17 cellular contexts compared by ENCODE assay signal in the genomic region with DNA sequence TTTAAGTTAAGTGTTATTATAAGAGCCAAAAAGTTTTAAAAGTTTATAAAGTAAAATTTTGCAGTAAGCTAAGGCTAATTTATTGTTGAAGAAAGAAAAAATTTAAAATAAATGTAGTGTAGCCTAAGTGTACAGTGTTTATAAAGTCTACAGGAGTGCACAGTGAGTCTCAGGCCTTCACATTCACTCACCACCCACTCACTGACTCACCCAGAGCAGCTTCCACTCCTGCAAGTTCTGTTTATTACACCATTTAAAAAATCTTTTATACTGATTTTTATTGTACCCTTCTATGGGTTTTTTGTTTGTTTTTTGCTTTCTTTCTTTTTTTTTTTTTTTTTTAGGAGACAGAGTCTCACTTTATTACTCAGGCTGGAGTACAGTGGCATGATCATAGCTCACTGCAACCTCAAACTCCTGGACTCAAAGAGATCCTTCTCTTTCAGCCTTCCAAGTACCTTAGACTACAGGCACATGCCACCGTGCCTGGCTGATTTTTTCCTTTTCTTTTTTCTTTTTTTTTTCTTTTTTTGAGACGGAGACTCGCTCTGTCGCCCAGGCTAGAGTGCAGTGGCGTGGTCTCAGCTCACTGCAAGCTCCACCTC. TPM values are rescaled to one million over a fixed set of nuclear protein-coding genes. Genes with fewer than 3 reads are reported as not detected.
DNase-seq lines count a peak whose midpoint lies in the region; ATAC-seq, FAIRE-seq and TF ChIP-seq lines count a peak whose summit lies in the region.
"Had no signal": no experiment of that assay in that cellular context is flagged by ENCODE, and none has a peak within 500 bp of the region (broad histone marks: within the 10 kb centered on the region; RNA-seq: fewer than 3 reads in every experiment).

No MANE protein-coding gene starts in this region.

- ATAC-seq in K562 = no peak
- no peak for ATAC-seq in HG03565 (IDR thresholded peaks at IDR 0.05; ENCODE audit: unreplicated experiment)
- ATAC-seq: heart left ventricle, T-cell had no signal

- H3K9me1 ChIP-seq in K562 (ENCODE audit: control insufficient read depth, insufficient read depth, low read length) = no peaks in the 10 kb centered on the region

- DNase-seq in AG09319 (ENCODE audit: extremely low read depth, low read depth) = peak; percentile 4
- peak; percentile 6 for DNase-seq in GM04503 (ENCODE audit: low read depth)
- DNase-seq in K562 (ENCODE audit: extremely low read depth in 1 of 4, low spot score in 3 of 4) = no peak
- peak; percentile 9 for DNase-seq in kidney epithelial cell (ENCODE audit: low read depth)
- no peak for DNase-seq in NAMALWA (ENCODE audit: low spot score)
- no peak for DNase-seq in islet precursor cell
- no peak for DNase-seq in NCI-H345 (lab: John Stamatoyannopoulos, UW)
- DNase-seq: activated CD4-positive, CD25-positive, alpha-beta regulatory T cell; anterior cingulate cortex; heart left ventricle; NCI-H1105 treated with DMSO at 0.1 percent for 48 hours; NCI-H526 treated with DMSO at 0.1 percent for 48 hours; Peyer's patch; stimulated activated CD4-positive, alpha-beta T cell treated with anti-CD3 and anti-CD28 coated beads, Interleukin-4, amount 100 ng/mL, for 1 hour; T-cell; upper lobe of left lung had no signal

- intact Hi-C loops in K562 (cut with micrococcal nuclease) = no loop called here

- no peaks in the 10 kb centered on the region for H3K9me3 ChIP-seq in K562 (replicated peaks; ENCODE audit: control insufficient read depth, insufficient read depth, low read depth, low read length)
- H3K9me3 ChIP-seq: heart left ventricle, Peyer's patch, upper lobe of left lung had no signal

- no peak for TF ChIP-seq RAD21 in K562 (CRISPR knock-in tag; conservative IDR thresholded peaks at IDR 0.05 in 1 of 2, IDR thresholded peaks at IDR 0.05 in 1 of 2)

- TF ChIP-seq EP300 in K562 (IDR thresholded peaks at IDR 0.05; ENCODE audit: low read length) = no peak

- WGBS in K562 (ENCODE audit: insufficient coverage, low coverage, missing lambda C conversion rate) = 80% methylated on average over 2 of the region's 5 CpGs

- H3K27me3 ChIP-seq in K562 (ENCODE audit: control insufficient read depth in 2 of 2, insufficient read depth in 2 of 2, low read length in 2 of 2) (no peaks in the 10 kb centered on the region), kidney epithelial cell (ENCODE audit: control insufficient read depth, insufficient read depth, low read length) (no peaks in the 10 kb centered on the region)
- H3K27me3 ChIP-seq: heart left ventricle, Peyer's patch, upper lobe of left lung had no signal

- in situ Hi-C loops in K562 (cut with MboI) = no loop called here

- no peaks in the 10 kb centered on the region for H4K20me1 ChIP-seq in K562 (replicated peaks; ENCODE audit: control insufficient read depth, insufficient read depth, low read length)

- BruUV-seq in K562 (replicated peaks; lab: Mats Ljungman, UMichigan) = no TSS peak

- H3K4me1 ChIP-seq in K562 (replicated peaks in 1 of 2; ENCODE audit: control insufficient read depth in 2 of 2, insufficient read depth in 2 of 2, low read length in 2 of 2) = peaks cover 0 to 8% of the 10 kb centered on the region in 2 experiments; a peak in 3 of 5 replicates
- H3K4me1 ChIP-seq: Peyer's patch, upper lobe of left lung had no signal

- H3K27ac ChIP-seq in K562 (ENCODE audit: extremely low read depth, low read depth, low read length) = no peak overlapping the region
- H3K27ac ChIP-seq: heart left ventricle, Peyer's patch, upper lobe of left lung had no signal

- H3K9ac ChIP-seq in K562 (ENCODE audit: insufficient read depth in 1 of 2, low read depth in 2 of 2, low read length in 2 of 2) = no peak overlapping the region

- no peak overlapping the region for H2AFZ ChIP-seq in K562 (ENCODE audit: low read depth, low read length)

- no peak overlapping the region for H3K4me2 ChIP-seq in K562 (ENCODE audit: insufficient read depth, low read length)

- no peaks in the 10 kb centered on the region for H3K79me2 ChIP-seq in K562 (ENCODE audit: control insufficient read depth, insufficient read depth, low read length)

- TF ChIP-seq CTCF in AG09319 (IDR thresholded peaks at IDR 0.05; ENCODE audit: low read depth, low read length) = no peak
- no peak for TF ChIP-seq CTCF in K562 (IDR thresholded peaks at IDR 0.05 in 2 of 3, conservative IDR thresholded peaks at IDR 0.05 in 1 of 3; ENCODE audit: insufficient read depth in 2 of 3, low read depth in 1 of 3, low read length in 3 of 3)
- no peak for TF ChIP-seq CTCF in kidney epithelial cell (IDR thresholded peaks at IDR 0.05; ENCODE audit: insufficient read depth, low read length, poor library complexity, severe bottlenecking)

- H3K4me3 ChIP-seq in K562 = no peak overlapping the region
- no peak overlapping the region for H3K4me3 ChIP-seq in kidney epithelial cell (ENCODE audit: low read depth, low read length)
- H3K4me3 ChIP-seq: heart left ventricle, Peyer's patch, upper lobe of left lung had no signal

- CTCF ChIA-PET in K562 (lab: Yijun Ruan, JAX; ENCODE audit: low intra/inter-chr PET ratio) = no interaction called here

- no peak for FAIRE-seq in K562 (lab: Jason Lieb, UNC)

- no peak for TF ChIP-seq POLR2A in K562 (conservative IDR thresholded peaks at IDR 0.05)

- no peaks in the 10 kb centered on the region for H3K36me3 ChIP-seq in K562 (ENCODE audit: control insufficient read depth, insufficient read depth, low read length)
- no peaks in the 10 kb centered on the region for H3K36me3 ChIP-seq in kidney epithelial cell (ENCODE audit: control insufficient read depth, insufficient read depth, low read length)
- H3K36me3 ChIP-seq: heart left ventricle, Peyer's patch, upper lobe of left lung had no signal

- POLR2A ChIA-PET in K562 (lab: Yijun Ruan, JAX) = no interaction called here

TF ChIP-seq in K562, 482 proteins besides CTCF, POLR2A, EP300 and RAD21 (continues in another document):
- TF ChIP-seq ZNF551 (CRISPR knock-in tag; IDR thresholded peaks at IDR 0.05) (no peak), RNF2 (IDR thresholded peaks at IDR 0.05) (no peak)

RNA-seq across cellular contexts. Expression of a gene that starts 25.9 kb away (rescaled TPM):
- not detected in 2 replicates for total RNA-seq in K562 (2011; cell fraction: chromatin; rRNA removed; ENCODE audit: low replicate concordance)
- total RNA-seq in K562 (2011; cell fraction: nucleolus; rRNA removed) = not detected in 2 replicates
- total RNA-seq in K562 (2011; cell fraction: nucleoplasm; rRNA removed) = not detected in 2 replicates
- total RNA-seq in K562 (2014; rRNA removed) (0.68 and 0.73 TPM in 2 replicates), K562 (2014; rRNA removed; fragmentation: Illumina TruSeq; extraction: Trizol) (1.5 and 2.0 TPM in 2 replicates), K562 (2015; rRNA removed; fragmentation: Illumina TruSeq; extraction: Trizol) (3.1 and 3.7 TPM in 2 replicates), K562 (2021) (0.44 and 1.0 TPM in 2 replicates), kidney epithelial cell (not detected in 2 replicates)
- polyA plus RNA-seq in K562 (2011; rRNA removed) (0.11 TPM in 2 replicates), K562 (2014; fragmentation: Illumina TruSeq; extraction: Trizol) (1.2 and 1.3 TPM in 2 replicates), K562 (2014; fragmentation: Nextera tagmentation; extraction: Ambion mirVana) (1 to 10 TPM in 1 of 2 experiments, under 1 TPM in 1; 0.78 to 1.1 TPM), K562 (2014; rRNA removed) (0.94 and 2.3 TPM in 2 replicates)
- polyA plus RNA-seq in K562 (2011; cell fraction: cytosol; rRNA removed) = not detected in 2 replicates
- not detected in 2 replicates for polyA plus RNA-seq in K562 (2011; cell fraction: nucleus; rRNA removed)
- polyA plus RNA-seq in K562 (2012) = 1.2 and 26.8 TPM in 2 replicates
- not detected in 2 replicates for polyA minus RNA-seq in K562 (2011; rRNA and poly(A)+ RNA removed)
- not detected in 2 replicates for polyA minus RNA-seq in K562 (2011; cell fraction: cytosol; rRNA and poly(A)+ RNA removed)
- polyA minus RNA-seq in K562 (2011; cell fraction: nucleus; rRNA and poly(A)+ RNA removed) = not detected in 2 replicates
- total RNA-seq: Peyer's patch, T-cell had no signal

RNA-seq across cellular contexts. Expression of a gene that starts 32.1 kb away (rescaled TPM):
- 6.5 and 22.5 TPM in 2 replicates for total RNA-seq in K562 (2011; cell fraction: chromatin; rRNA removed; ENCODE audit: low replicate concordance)
- 5.7 and 6.6 TPM in 2 replicates for total RNA-seq in K562 (2011; cell fraction: nucleolus; rRNA removed)
- 10.3 and 18.9 TPM in 2 replicates for total RNA-seq in K562 (2011; cell fraction: nucleoplasm; rRNA removed)
- total RNA-seq in K562 (2014; rRNA removed) = 69.2 and 103 TPM in 2 replicates
- total RNA-seq in K562 (2014; rRNA removed; fragmentation: Illumina TruSeq; extraction: Trizol) = 106 and 124 TPM in 2 replicates
- total RNA-seq in K562 (2015; rRNA removed; fragmentation: Illumina TruSeq; extraction: Trizol) = 122 and 143 TPM in 2 replicates
- 46.6 and 81.3 TPM in 2 replicates for total RNA-seq in K562 (2021)
- 27.8 and 45.5 TPM in 2 replicates for polyA plus RNA-seq in K562 (2011; rRNA removed)
- 8.6 and 14.8 TPM in 2 replicates for polyA plus RNA-seq in K562 (2011; cell fraction: cytosol; rRNA removed)
- polyA plus RNA-seq in K562 (2011; cell fraction: nucleus; rRNA removed) = 8.6 and 14.6 TPM in 2 replicates
- polyA plus RNA-seq in K562 (2012) = 34.6 and 87.0 TPM in 2 replicates
- polyA plus RNA-seq in K562 (2014; fragmentation: Illumina TruSeq; extraction: Trizol) = 162 and 185 TPM in 2 replicates
- polyA plus RNA-seq in K562 (2014; fragmentation: Nextera tagmentation; extraction: Ambion mirVana) = 100 to 1,000 TPM; 102 to 125 TPM
- 130 and 134 TPM in 2 replicates for polyA plus RNA-seq in K562 (2014; rRNA removed)
- 27.8 and 28.4 TPM in 2 replicates for polyA minus RNA-seq in K562 (2011; rRNA and poly(A)+ RNA removed)
- polyA minus RNA-seq in K562 (2011; cell fraction: cytosol; rRNA and poly(A)+ RNA removed) = 7.2 and 9.4 TPM in 2 replicates
- 4.6 and 9.2 TPM in 2 replicates for polyA minus RNA-seq in K562 (2011; cell fraction: nucleus; rRNA and poly(A)+ RNA removed)
- 24.8 and 27.1 TPM in 2 replicates for total RNA-seq in kidney epithelial cell

RNA-seq across cellular contexts. Expression of a gene that starts 33.1 kb away (rescaled TPM):
- 10.4 and 24.6 TPM in 2 replicates for total RNA-seq in K562 (2011; cell fraction: chromatin; rRNA removed; ENCODE audit: low replicate concordance)
- 8.3 and 12.4 TPM in 2 replicates for total RNA-seq in K562 (2011; cell fraction: nucleolus; rRNA removed)
- total RNA-seq in K562 (2011; cell fraction: nucleoplasm; rRNA removed) = 16.4 and 29.3 TPM in 2 replicates
- total RNA-seq in K562 (2014; rRNA removed) = 37.5 and 62.6 TPM in 2 replicates
- 103 TPM in 2 replicates for total RNA-seq in K562 (2014; rRNA removed; fragmentation: Illumina TruSeq; extraction: Trizol)
- total RNA-seq in K562 (2015; rRNA removed; fragmentation: Illumina TruSeq; extraction: Trizol) = 76.5 and 77.6 TPM in 2 replicates
- 64.9 and 77.7 TPM in 2 replicates for total RNA-seq in K562 (2021)
- 171 and 191 TPM in 2 replicates for polyA plus RNA-seq in K562 (2011; rRNA removed)
- polyA plus RNA-seq in K562 (2011; cell fraction: cytosol; rRNA removed) = 32.1 and 58.5 TPM in 2 replicates
- polyA plus RNA-seq in K562 (2011; cell fraction: nucleus; rRNA removed) = 49.2 and 82.2 TPM in 2 replicates
- 43.2 and 84.0 TPM in 2 replicates for polyA plus RNA-seq in K562 (2012)
- 101 TPM in 2 replicates for polyA plus RNA-seq in K562 (2014; fragmentation: Illumina TruSeq; extraction: Trizol)
- polyA plus RNA-seq in K562 (2014; fragmentation: Nextera tagmentation; extraction: Ambion mirVana) = 100 to 1,000 TPM; 208 to 211 TPM
- 89.4 and 106 TPM in 2 replicates for polyA plus RNA-seq in K562 (2014; rRNA removed)
- polyA minus RNA-seq in K562 (2011; rRNA and poly(A)+ RNA removed) = 85.8 and 91.9 TPM in 2 replicates
- polyA minus RNA-seq in K562 (2011; cell fraction: cytosol; rRNA and poly(A)+ RNA removed) = 17.7 and 22.1 TPM in 2 replicates
- 9.4 and 16.8 TPM in 2 replicates for polyA minus RNA-seq in K562 (2011; cell fraction: nucleus; rRNA and poly(A)+ RNA removed)
- total RNA-seq in kidney epithelial cell = 14.3 and 20.1 TPM in 2 replicates

Comparison
In these comparisons a context has a peak if more than half of its experiments do, and no peak if none do; other contexts are left out.
1. DNase-seq: peak in AG09319 (single experiment), GM04503 (single experiment) and kidney epithelial cell (single experiment); none in K562 (0 of 4), NAMALWA (single experiment), islet precursor cell (single experiment) and NCI-H345 (single experiment).